In the genomic region with DNA sequence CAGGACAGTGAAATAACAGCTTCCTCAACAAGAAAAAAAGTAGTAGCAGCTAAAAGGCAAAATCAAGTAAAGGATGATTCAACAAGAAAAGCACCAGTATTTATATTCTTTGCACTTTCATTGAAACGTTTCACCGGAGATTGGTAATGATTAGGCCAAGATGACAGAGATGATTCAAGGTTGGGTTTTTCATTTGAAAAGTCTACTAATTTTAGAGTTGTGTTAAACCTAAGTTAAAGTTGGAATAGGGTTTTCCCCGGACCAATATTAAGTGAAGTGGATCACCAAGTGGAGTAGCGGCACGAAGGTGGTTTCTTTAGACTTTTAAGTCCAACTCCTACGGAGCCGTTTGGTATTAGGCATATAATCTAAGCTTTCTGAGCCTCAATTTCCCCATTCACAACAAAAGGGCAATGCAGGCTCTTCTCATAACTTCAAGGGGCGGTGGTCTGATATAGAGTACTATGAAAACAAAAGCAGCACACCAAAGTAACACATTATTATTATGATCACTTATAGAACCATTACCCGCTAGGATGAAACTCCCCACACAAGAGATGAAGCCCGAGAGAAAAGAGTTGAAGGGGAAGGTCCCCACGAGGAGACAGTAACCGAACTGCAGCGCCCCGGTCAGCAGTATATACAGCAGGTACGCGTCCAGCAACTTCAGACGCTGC, we compare ENCODE assay signal across 8 cellular contexts. TPM values are rescaled to one million over a fixed set of nuclear protein-coding genes. Genes with fewer than 3 reads are reported as not detected.
DNase-seq lines count a peak whose midpoint lies in the region; ATAC-seq, FAIRE-seq and TF ChIP-seq lines count a peak whose summit lies in the region.

No MANE protein-coding gene starts in this region.

- peak; percentile 70 for FAIRE-seq in GM12892 (lab: Jason Lieb, UNC)

- no peak for DNase-seq in GM12892 (ENCODE audit: insufficient read length)
- no peak for DNase-seq in Peyer's patch
- DNase-seq in esophagus muscularis mucosa (ENCODE audit: extremely low spot score) = no peak
- no peak for DNase-seq in retinal pigment epithelial cell (ENCODE audit: low read depth)
- no peak for DNase-seq in central memory CD4-positive, alpha-beta T cell
- no peak for DNase-seq in NCI-H226

- TF ChIP-seq CTCF in Peyer's patch (IDR thresholded peaks at IDR 0.05) (no peak), esophagus muscularis mucosa (IDR thresholded peaks at IDR 0.05) (no peak), retinal pigment epithelial cell (conservative IDR thresholded peaks at IDR 0.05; ENCODE audit: low read depth, low read length) (no peak)

- H3K27me3 ChIP-seq in Peyer's patch (no peaks in the 10 kb centered on the region), esophagus muscularis mucosa (no peaks in the 10 kb centered on the region)

- intact Hi-C loops in esophagus muscularis mucosa (cut with DNase I) = no loop called here

- no peak for TF ChIP-seq EP300 in esophagus muscularis mucosa (IDR thresholded peaks at IDR 0.05)

- no peaks in the 10 kb centered on the region for H3K9me3 ChIP-seq in Peyer's patch
- H3K9me3 ChIP-seq in esophagus muscularis mucosa = no peaks in the 10 kb centered on the region

- 2% methylated on average over 17 of the region's 17 CpGs for WGBS in esophagus muscularis mucosa

- no peak for ATAC-seq in GM21423 (IDR thresholded peaks at IDR 0.05; ENCODE audit: unreplicated experiment)
- ATAC-seq in HG02623 (IDR thresholded peaks at IDR 0.05; ENCODE audit: unreplicated experiment) = no peak

- H3K36me3 ChIP-seq in Peyer's patch (no peaks in the 10 kb centered on the region), esophagus muscularis mucosa (no peaks in the 10 kb centered on the region)

- TF ChIP-seq POLR2A in GM12892 (IDR thresholded peaks at IDR 0.05; ENCODE audit: low read depth, low read length) (no peak), Peyer's patch (IDR thresholded peaks at IDR 0.05) (no peak), esophagus muscularis mucosa (IDR thresholded peaks at IDR 0.05; ENCODE audit: low read depth) (no peak)

- H3K4me3 ChIP-seq in Peyer's patch (peak overlapping the region; percentile 61 to 91 (median 76)), esophagus muscularis mucosa (peak overlapping the region; percentile 57 to 90 (median 74)), retinal pigment epithelial cell (ENCODE audit: low read length) (peak overlapping the region; percentile 95)

- H3K4me1 ChIP-seq in Peyer's patch (peaks cover 0 to 51% (median 4%) of the 10 kb centered on the region in 4 donors), esophagus muscularis mucosa (peaks cover 28 to 58% (median 55%) of the 10 kb centered on the region in 4 donors)

- peak overlapping the region; percentile 87 to 95 (median 92) for H3K27ac ChIP-seq in Peyer's patch
- H3K27ac ChIP-seq in esophagus muscularis mucosa (replicated peaks in 1 of 4) = peak overlapping the region; percentile 88 to 93 (median 90)

RNA-seq across cellular contexts. Expression of gene DAD1, which starts 0.5 kb away (rescaled TPM):
- 293 TPM for polyA plus RNA-seq in GM12892 (2012; ENCODE audit: missing spikeins)
- total RNA-seq in Peyer's patch = 100 to 1,000 TPM in 2 of 4 donors, 10 to 100 TPM in 2; 52.0 to 173 (median 123) TPM
- 100 to 1,000 TPM; 118 to 154 (median 131) TPM for total RNA-seq in esophagus muscularis mucosa

RNA-seq across cellular contexts. Expression of gene ABHD4, which starts 9.5 kb away (rescaled TPM):
- 8.5 TPM for polyA plus RNA-seq in GM12892 (2012; ENCODE audit: missing spikeins)
- total RNA-seq in Peyer's patch = 10 to 100 TPM; 28.1 to 51.4 (median 42.8) TPM
- total RNA-seq in esophagus muscularis mucosa = 10 to 100 TPM; 18.7 to 42.3 (median 27.7) TPM

RNA-seq across cellular contexts. Expression of gene OR6J1, which starts 55.6 kb away (rescaled TPM):
- polyA plus RNA-seq in GM12892 (2012; ENCODE audit: missing spikeins) = not detected
- total RNA-seq in Peyer's patch (under 1 TPM in 1 of 4 donors, not detected in 3; 0.18 TPM), esophagus muscularis mucosa (not detected)
